ENCODE assay signal across 8 cellular contexts in the genomic region with DNA sequence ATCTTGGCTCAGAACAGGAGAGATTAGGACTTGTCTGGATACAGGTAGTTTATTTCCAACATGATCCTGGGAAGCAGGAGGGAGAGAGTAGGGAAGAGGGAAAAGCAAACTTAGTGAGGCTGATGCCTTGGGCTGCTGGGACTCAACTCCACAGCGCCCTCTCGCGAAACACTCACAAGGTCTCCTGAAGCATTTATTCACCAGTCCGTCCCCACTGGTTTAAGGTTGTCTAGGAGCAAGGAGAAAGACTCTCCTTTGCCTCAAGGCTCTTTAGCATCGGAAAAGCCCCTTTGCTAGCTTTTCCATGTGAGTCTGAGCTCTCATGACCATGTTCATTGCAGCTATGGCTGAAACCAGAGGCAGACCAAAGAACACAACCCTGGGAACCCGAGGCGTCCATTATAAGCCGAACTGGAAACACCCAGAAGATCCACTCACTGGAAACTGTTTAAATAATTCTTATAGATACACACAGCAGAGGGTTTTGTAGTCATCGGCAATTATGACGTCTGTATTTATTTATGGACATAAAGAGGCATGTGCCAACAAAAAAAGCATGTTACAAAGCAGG.
DNase-seq lines count a peak whose midpoint lies in the region; ATAC-seq and TF ChIP-seq lines count a peak whose summit lies in the region.

No MANE protein-coding gene starts in this region.

- H3K27me3 Mint-ChIP-seq in activated CD4-positive, alpha-beta memory T cell treated with anti-CD3 and anti-CD28 coated beads, Interleukin-2, amount 10 ng/mL, durations not matched to agents 7 days and 5 days: peaks cover 3% of the 10 kb centered on the region
- H3K27me3 Mint-ChIP-seq in nephron progenitor cell (ENCODE audit: low read depth, poor library complexity): peaks cover 12% of the 10 kb centered on the region

- H3F3A ChIP-seq in Loucy (ENCODE audit: low read depth): no peaks in the 10 kb centered on the region

- peak; percentile 57 for TF ChIP-seq CTCF in Loucy (conservative IDR thresholded peaks at IDR 0.05; ENCODE audit: low read length)
- peak; percentile 73 for TF ChIP-seq CTCF in fibroblast of pulmonary artery (IDR thresholded peaks at IDR 0.05; ENCODE audit: low read length, missing control alignments)
- TF ChIP-seq CTCF in nephron progenitor cell (IDR thresholded peaks at IDR 0.05): peak; percentile 72

- no peaks in the 10 kb centered on the region for H3K9me2 ChIP-seq in Loucy (replicated peaks; ENCODE audit: low read depth, low read length)

- H3K36me3 ChIP-seq in Loucy (ENCODE audit: insufficient read depth, low read length): no peaks in the 10 kb centered on the region

- H3K4me3 ChIP-seq in Loucy (ENCODE audit: low read length, poor library complexity, severe bottlenecking) (no peak overlapping the region), fibroblast of pulmonary artery (replicated peaks; ENCODE audit: low read depth, low read length) (no peak overlapping the region)

- no peak overlapping the region for H3K27ac Mint-ChIP-seq in activated CD4-positive, alpha-beta memory T cell treated with anti-CD3 and anti-CD28 coated beads, Interleukin-2, amount 10 ng/mL, durations not matched to agents 7 days and 5 days
- H3K27ac Mint-ChIP-seq in nephron progenitor cell: no peak overlapping the region

- no peak overlapping the region for H3K4me2 ChIP-seq in Loucy (ENCODE audit: low read depth, low read length, poor library complexity, severe bottlenecking)

- POLR2A ChIA-PET in activated CD4-positive, alpha-beta memory T cell treated with anti-CD3 and anti-CD28 coated beads, Interleukin-2, amount 10 ng/mL, durations not matched to agents 7 days and 5 days (lab: Charles Lee): no interaction called here

- no peaks in the 10 kb centered on the region for H3K4me1 ChIP-seq in Loucy (ENCODE audit: insufficient read depth, low read length, poor library complexity, severe bottlenecking)

- DNase-seq in G401 (ENCODE audit: low spot score) (peak; percentile 47), fibroblast of pulmonary artery (ENCODE audit: low read depth) (peak; percentile 77), nephron progenitor cell (peak; percentile 81), GOT3 (lab: John Stamatoyannopoulos, UW) (no peak)
- DNase-seq in activated CD4-positive, alpha-beta memory T cell treated with anti-CD3 and anti-CD28 coated beads, Interleukin-2, amount 10 ng/mL, durations not matched to agents 7 days and 5 days: peak; percentile 34

- in situ Hi-C loops in G401 (cut with HindIII; ENCODE audit: low sequenced_read_pairs): no loop called here

- H3K9me3 Mint-ChIP-seq in activated CD4-positive, alpha-beta memory T cell treated with anti-CD3 and anti-CD28 coated beads, Interleukin-2, amount 10 ng/mL, durations not matched to agents 7 days and 5 days: no peaks in the 10 kb centered on the region
- peaks cover 5% of the 10 kb centered on the region for H3K9me3 Mint-ChIP-seq in nephron progenitor cell

- ATAC-seq in GM19397 (IDR thresholded peaks at IDR 0.05; ENCODE audit: unreplicated experiment) (no peak), HG03342 (IDR thresholded peaks at IDR 0.05; ENCODE audit: unreplicated experiment) (no peak)

- no peaks in the 10 kb centered on the region for H4K20me1 ChIP-seq in Loucy (ENCODE audit: insufficient read depth, low read length, poor library complexity, severe bottlenecking)

- CTCF ChIA-PET in activated CD4-positive, alpha-beta memory T cell treated with anti-CD3 and anti-CD28 coated beads, Interleukin-2, amount 10 ng/mL, durations not matched to agents 7 days and 5 days (lab: Charles Lee): interaction anchor here (1.3 to 2.2 kb wide), 2 partner anchors 157 to 170 kb away, joined by 3 to 5 read pairs; no protein-coding TSS in a partner anchor

- no peak overlapping the region for H3K4me3 Mint-ChIP-seq in activated CD4-positive, alpha-beta memory T cell treated with anti-CD3 and anti-CD28 coated beads, Interleukin-2, amount 10 ng/mL, durations not matched to agents 7 days and 5 days
- H3K4me3 Mint-ChIP-seq in nephron progenitor cell: no peak overlapping the region

- H3K4me1 Mint-ChIP-seq in activated CD4-positive, alpha-beta memory T cell treated with anti-CD3 and anti-CD28 coated beads, Interleukin-2, amount 10 ng/mL, durations not matched to agents 7 days and 5 days: peaks cover 11% of the 10 kb centered on the region
- H3K4me1 Mint-ChIP-seq in nephron progenitor cell: peaks cover 11% of the 10 kb centered on the region

- H3K27me3 ChIP-seq in Loucy (ENCODE audit: insufficient read depth, low read length, poor library complexity, severe bottlenecking): no peaks in the 10 kb centered on the region

- no peaks in the 10 kb centered on the region for H3K9me3 ChIP-seq in Loucy (ENCODE audit: insufficient read depth, low read depth, low read length)

- H3K36me3 Mint-ChIP-seq in activated CD4-positive, alpha-beta memory T cell treated with anti-CD3 and anti-CD28 coated beads, Interleukin-2, amount 10 ng/mL, durations not matched to agents 7 days and 5 days (ENCODE audit: low read depth): no peaks in the 10 kb centered on the region
- H3K36me3 Mint-ChIP-seq in nephron progenitor cell (ENCODE audit: low read depth): no peaks in the 10 kb centered on the region

- H2AFZ ChIP-seq in Loucy (ENCODE audit: low read length): no peak overlapping the region

- no peak overlapping the region for H3K9ac ChIP-seq in Loucy (ENCODE audit: low read depth, low read length, poor library complexity, severe bottlenecking)

- no peaks in the 10 kb centered on the region for H3K79me2 ChIP-seq in Loucy (ENCODE audit: insufficient read depth, low read length)
